In genomic region chr6:44073612-44074382, GRCh38 we compare ENCODE assay signal across 8 cellular contexts. TPM values are rescaled to one million over a fixed set of nuclear protein-coding genes. Genes with fewer than 3 reads are reported as not detected.
A peak's percentile ranks its signal among the peaks of the same experiment; 100 is the strongest.
DNase-seq lines count a peak whose midpoint lies in the region; ATAC-seq, FAIRE-seq and TF ChIP-seq lines count a peak whose summit lies in the region.

No MANE protein-coding gene starts in this region.

- FAIRE-seq in kidney (lab: Jason Lieb, UNC): no peak

- DNase-seq in GM10266 (ENCODE audit: extremely low spot score) (peak; percentile 45), kidney (no peak), thoracic aorta (ENCODE audit: low spot score) (no peak), HPDE6-E6E7 (ENCODE audit: extremely low spot score) (no peak), GDM1 (lab: John Stamatoyannopoulos, UW) (no peak)
- DNase-seq in activated naive CD8-positive, alpha-beta T cell treated with anti-CD3 and anti-CD28 coated beads, Interleukin-2, amount 50 U/mL, for 24 hours: peak; percentile 36

- peak; percentile 10 for TF ChIP-seq CTCF in GM10266 (IDR thresholded peaks at IDR 0.05; ENCODE audit: control insufficient read depth, insufficient read depth, low read depth, missing control alignments)
- TF ChIP-seq CTCF in kidney (IDR thresholded peaks at IDR 0.05; ENCODE audit: borderline replicate concordance, extremely low read depth, insufficient read depth): no peak
- TF ChIP-seq CTCF in thoracic aorta (IDR thresholded peaks at IDR 0.05): no peak

- H3K9me3 Mint-ChIP-seq in activated naive CD8-positive, alpha-beta T cell treated with anti-CD3 and anti-CD28 coated beads, Interleukin-2, amount 50 U/mL, for 24 hours: no peaks in the 10 kb centered on the region

- H3K4me3 Mint-ChIP-seq in activated naive CD8-positive, alpha-beta T cell treated with anti-CD3 and anti-CD28 coated beads, Interleukin-2, amount 50 U/mL, for 24 hours: peak overlapping the region; percentile 85

- peak overlapping the region; percentile 19 to 55 for H3K9ac ChIP-seq in kidney (ENCODE audit: low read length in 2 of 2)

- H3K27ac Mint-ChIP-seq in activated naive CD8-positive, alpha-beta T cell treated with anti-CD3 and anti-CD28 coated beads, Interleukin-2, amount 50 U/mL, for 24 hours: peak overlapping the region; percentile 92

- peaks cover 16% of the 10 kb centered on the region for H3K4me1 Mint-ChIP-seq in activated naive CD8-positive, alpha-beta T cell treated with anti-CD3 and anti-CD28 coated beads, Interleukin-2, amount 50 U/mL, for 24 hours

- no peaks in the 10 kb centered on the region for H3K36me3 Mint-ChIP-seq in activated naive CD8-positive, alpha-beta T cell treated with anti-CD3 and anti-CD28 coated beads, Interleukin-2, amount 50 U/mL, for 24 hours (ENCODE audit: low read depth)

- peaks cover 18% of the 10 kb centered on the region for H3K27me3 Mint-ChIP-seq in activated naive CD8-positive, alpha-beta T cell treated with anti-CD3 and anti-CD28 coated beads, Interleukin-2, amount 50 U/mL, for 24 hours

- H3K4me1 ChIP-seq in kidney (ENCODE audit: control insufficient read depth in 1 of 2, insufficient read depth in 1 of 2, low read depth in 1 of 2, low read length in 2 of 2) (peaks cover 11 to 18% of the 10 kb centered on the region in 2 donors), thoracic aorta (ENCODE audit: control insufficient read depth in 1 of 2, low read depth in 2 of 2) (peaks cover 5 to 39% of the 10 kb centered on the region in 2 donors)

- H3K36me3 ChIP-seq in kidney (ENCODE audit: control insufficient read depth in 1 of 2, insufficient read depth in 2 of 2, low read length in 2 of 2) (no peaks in the 10 kb centered on the region), thoracic aorta (no peaks in the 10 kb centered on the region)

- ATAC-seq in HG03354 (IDR thresholded peaks at IDR 0.05; ENCODE audit: poor library complexity, severe bottlenecking, unreplicated experiment) (peak; percentile 10), thoracic aorta (ENCODE audit: insufficient number of reproducible peaks, low FRiP score, low read depth) (no peak), HG03571 (IDR thresholded peaks at IDR 0.05; ENCODE audit: unreplicated experiment) (no peak)
- no peak for ATAC-seq in activated naive CD8-positive, alpha-beta T cell treated with anti-CD3 and anti-CD28 coated beads, Interleukin-2, amount 50 U/mL, for 24 hours

- H3K4me3 ChIP-seq in kidney (ENCODE audit: low read length in 2 of 2) (peak overlapping the region; percentile 37 to 57), thoracic aorta (peak overlapping the region; percentile 77)

- no peaks in the 10 kb centered on the region for H3K9me3 ChIP-seq in kidney (ENCODE audit: control insufficient read depth in 1 of 2, low read length in 2 of 2)
- no peaks in the 10 kb centered on the region for H3K9me3 ChIP-seq in thoracic aorta

- H3K27me3 ChIP-seq in thoracic aorta (replicated peaks; ENCODE audit: insufficient read depth): no peaks in the 10 kb centered on the region

- H3K27ac ChIP-seq in kidney (ENCODE audit: low read depth in 2 of 2, low read length in 2 of 2) (peak overlapping the region in 1 of 2 donors; percentile 6), thoracic aorta (peak overlapping the region; percentile 1 to 34)

- intact Hi-C loops in kidney (cut with DNase I): no loop called here

RNA-seq across cellular contexts. Expression of gene MRPL14, which starts 53.5 kb away (rescaled TPM):
- total RNA-seq in kidney (27.9 TPM), thoracic aorta (10 to 100 TPM; 31.0 to 32.4 TPM)
- polyA plus RNA-seq in kidney (ENCODE audit: insufficient read depth, low read depth, low replicate concordance): 71.5 TPM

RNA-seq across cellular contexts. Expression of gene TMEM63B, which starts 53.6 kb away (rescaled TPM):
- 27.3 TPM for total RNA-seq in kidney
- polyA plus RNA-seq in kidney (ENCODE audit: insufficient read depth, low read depth, low replicate concordance): 18.2 TPM
- total RNA-seq in thoracic aorta: 10 to 100 TPM; 21.9 to 43.4 TPM

Comparison
In these comparisons a context has a peak if more than half of its experiments do, and no peak if none do; other contexts are left out.
1. DNase-seq: peak in GM10266 (single experiment) and activated naive CD8-positive, alpha-beta T cell treated with anti-CD3 and anti-CD28 coated beads, Interleukin-2, amount 50 U/mL, for 24 hours (single experiment); none in kidney (single experiment), thoracic aorta (single experiment), HPDE6-E6E7 (single experiment) and GDM1 (single experiment).